Comparison of ENCODE assay signal across 16 cellular contexts in genomic region chr6:16355699-16356481, GRCh38.
DNase-seq lines count a peak whose midpoint lies in the region; ATAC-seq and TF ChIP-seq lines count a peak whose summit lies in the region.
"Had no signal": no experiment of that assay in that cellular context is flagged by ENCODE, and none has a peak within 500 bp of the region (broad histone marks: within the 10 kb centered on the region; RNA-seq: fewer than 3 reads in every experiment).

No MANE protein-coding gene starts in this region.

- no peaks in the 10 kb centered on the region for H3K36me3 ChIP-seq in uterus
- H3K36me3 ChIP-seq: ascending aorta, upper lobe of left lung had no signal

- peak overlapping the region; percentile 67 for H3K27ac Mint-ChIP-seq in activated T-cell treated with anti-CD3 and anti-CD28 coated beads, Interleukin-2, amount 50 U/mL, for 72 hours
- peak overlapping the region; percentile 94 for H3K27ac Mint-ChIP-seq in activated T-helper 17 cell treated with anti-CD3 and anti-CD28 coated beads, Interleukin-2, amount 50 U/mL, for 72 hours
- H3K27ac Mint-ChIP-seq in naive thymus-derived CD8-positive, alpha-beta T cell: peak overlapping the region in 1 of 10 donors; percentile 41
- H3K27ac Mint-ChIP-seq: memory B cell had no signal

- TF ChIP-seq CTCF in fibroblast of the aortic adventitia (IDR thresholded peaks at IDR 0.05; ENCODE audit: insufficient read depth, low read length) (no peak), uterus (IDR thresholded peaks at IDR 0.05) (no peak)

- H3K4me1 Mint-ChIP-seq in activated T-cell treated with anti-CD3 and anti-CD28 coated beads, Interleukin-2, amount 50 U/mL, for 72 hours (ENCODE audit: low read depth): no peaks in the 10 kb centered on the region
- H3K4me1 Mint-ChIP-seq in activated T-helper 17 cell treated with anti-CD3 and anti-CD28 coated beads, Interleukin-2, amount 50 U/mL, for 72 hours: peaks cover 8% of the 10 kb centered on the region
- H3K4me1 Mint-ChIP-seq in naive thymus-derived CD8-positive, alpha-beta T cell: peaks cover 0 to 5% (median 0%) of the 10 kb centered on the region in 4 donors

- H3K27me3 Mint-ChIP-seq in activated T-cell treated with anti-CD3 and anti-CD28 coated beads, Interleukin-2, amount 50 U/mL, for 72 hours (ENCODE audit: low read depth): no peaks in the 10 kb centered on the region
- H3K27me3 Mint-ChIP-seq in activated T-helper 17 cell treated with anti-CD3 and anti-CD28 coated beads, Interleukin-2, amount 50 U/mL, for 72 hours: no peaks in the 10 kb centered on the region
- H3K27me3 Mint-ChIP-seq in naive thymus-derived CD8-positive, alpha-beta T cell: no peaks in the 10 kb centered on the region
- H3K27me3 Mint-ChIP-seq: memory B cell had no signal

- H3K4me3 ChIP-seq in fibroblast of the aortic adventitia (ENCODE audit: low read depth, low read length) (no peak overlapping the region), uterus (no peak overlapping the region)
- H3K4me3 ChIP-seq: ascending aorta, upper lobe of left lung had no signal

- H3K9me3 ChIP-seq in uterus: no peaks in the 10 kb centered on the region
- H3K9me3 ChIP-seq: ascending aorta, upper lobe of left lung had no signal

- POLR2A ChIA-PET in naive thymus-derived CD8-positive, alpha-beta T cell (lab: Charles Lee): no interaction called here

- no peak for ATAC-seq in activated T-cell treated with anti-CD3 and anti-CD28 coated beads, Interleukin-2, amount 50 U/mL, for 72 hours (replicated peaks in 1 of 2)
- peak; percentile 87 for ATAC-seq in activated T-helper 17 cell treated with anti-CD3 and anti-CD28 coated beads, Interleukin-2, amount 50 U/mL, for 72 hours (replicated peaks)
- ATAC-seq in naive thymus-derived CD8-positive, alpha-beta T cell: no peak
- ATAC-seq in GM19324 (IDR thresholded peaks at IDR 0.05; ENCODE audit: low FRiP score, unreplicated experiment): no peak

- no peaks in the 10 kb centered on the region for H3K36me3 Mint-ChIP-seq in activated T-cell treated with anti-CD3 and anti-CD28 coated beads, Interleukin-2, amount 50 U/mL, for 72 hours (ENCODE audit: insufficient read depth in 2 of 2)
- H3K36me3 Mint-ChIP-seq in activated T-helper 17 cell treated with anti-CD3 and anti-CD28 coated beads, Interleukin-2, amount 50 U/mL, for 72 hours (ENCODE audit: low read depth): peaks cover 15% of the 10 kb centered on the region
- no peaks in the 10 kb centered on the region for H3K36me3 Mint-ChIP-seq in naive thymus-derived CD8-positive, alpha-beta T cell

- no peak for TF ChIP-seq POLR2A in uterus (IDR thresholded peaks at IDR 0.05)

- H3K9me3 Mint-ChIP-seq in activated T-cell treated with anti-CD3 and anti-CD28 coated beads, Interleukin-2, amount 50 U/mL, for 72 hours: no peaks in the 10 kb centered on the region
- peaks cover 3% of the 10 kb centered on the region for H3K9me3 Mint-ChIP-seq in activated T-helper 17 cell treated with anti-CD3 and anti-CD28 coated beads, Interleukin-2, amount 50 U/mL, for 72 hours
- H3K9me3 Mint-ChIP-seq in naive thymus-derived CD8-positive, alpha-beta T cell: no peaks in the 10 kb centered on the region

- DNase-seq in activated T-cell treated with anti-CD3 and anti-CD28 coated beads, Interleukin-2, amount 50 U/mL, for 72 hours: no peak
- DNase-seq in activated T-cell treated with anti-CD3 and anti-CD28 coated beads, Interleukin-2, amount 50 U/mL, for 1 hour: no peak
- DNase-seq in fibroblast of the aortic adventitia (ENCODE audit: low read depth) (peak; percentile 22), uterus (no peak), NCI-H69 (lab: John Stamatoyannopoulos, UW) (no peak)
- DNase-seq in naive thymus-derived CD8-positive, alpha-beta T cell: no peak
- DNase-seq: KBM-7; NCI-H1694 treated with DMSO at 0.1 percent for 48 hours; NCI-H774; SIG-M5; stimulated activated CD8-positive, alpha-beta memory T cell treated with anti-CD3 and anti-CD28 coated beads, Interleukin-4, amount 100 ng/mL, for 48 hours; upper lobe of left lung had no signal

- peak overlapping the region; percentile 50 to 51 for H3K27ac ChIP-seq in uterus
- H3K27ac ChIP-seq: ascending aorta, upper lobe of left lung had no signal

- no peaks in the 10 kb centered on the region for H3K27me3 ChIP-seq in uterus
- H3K27me3 ChIP-seq: ascending aorta, upper lobe of left lung had no signal

- peaks cover 0 to 16% of the 10 kb centered on the region in 2 donors for H3K4me1 ChIP-seq in uterus

- no peak overlapping the region for H3K4me3 Mint-ChIP-seq in activated T-cell treated with anti-CD3 and anti-CD28 coated beads, Interleukin-2, amount 50 U/mL, for 72 hours
- peak overlapping the region; percentile 78 for H3K4me3 Mint-ChIP-seq in activated T-helper 17 cell treated with anti-CD3 and anti-CD28 coated beads, Interleukin-2, amount 50 U/mL, for 72 hours
- no peak overlapping the region for H3K4me3 Mint-ChIP-seq in naive thymus-derived CD8-positive, alpha-beta T cell
- H3K4me3 Mint-ChIP-seq: memory B cell had no signal

- intact Hi-C loops in uterus (cut with DNase I; ENCODE audit: low total_unique reads): no loop called here
